ENCODE assay signal across 19 cellular contexts in the genomic region with DNA sequence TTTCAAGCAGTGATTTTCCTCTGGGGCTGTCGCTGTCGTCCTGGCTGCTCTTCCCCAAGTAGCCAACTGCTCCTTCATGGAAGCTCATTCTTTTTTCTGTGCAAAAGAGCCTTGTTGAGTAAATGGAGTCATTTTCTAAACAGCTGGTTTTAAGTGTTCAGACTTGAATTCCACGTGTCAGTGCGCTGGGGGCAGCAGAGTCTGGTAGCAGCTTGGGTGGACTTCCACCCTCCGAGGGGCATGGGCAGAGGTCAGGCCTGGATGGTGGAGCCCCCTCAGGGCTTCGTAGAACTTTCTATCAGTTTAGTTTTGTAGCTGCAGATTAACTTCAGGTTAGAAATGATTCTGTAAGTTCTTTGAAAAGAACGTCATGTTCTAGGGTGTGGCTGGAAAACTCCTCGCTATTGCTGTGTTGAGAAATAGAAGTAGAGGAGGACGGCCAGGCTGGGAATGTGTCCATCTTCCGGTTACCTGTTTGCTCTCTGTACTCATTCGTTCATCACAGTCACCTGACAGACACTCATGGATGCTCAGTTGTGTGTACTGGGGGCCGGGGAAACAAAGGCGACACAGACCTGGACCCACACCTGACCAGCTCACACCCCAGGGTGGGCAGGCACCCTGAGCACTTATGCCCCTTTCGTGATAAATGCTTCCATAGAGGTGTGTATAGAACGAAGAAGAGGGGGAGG.
DNase-seq lines count a peak whose midpoint lies in the region; ATAC-seq and TF ChIP-seq lines count a peak whose summit lies in the region.
"Had no signal": no experiment of that assay in that cellular context is flagged by ENCODE, and none has a peak within 500 bp of the region (broad histone marks: within the 10 kb centered on the region; RNA-seq: fewer than 3 reads in every experiment).

No MANE protein-coding gene starts in this region.

- TF ChIP-seq EP300 in suprapubic skin (IDR thresholded peaks at IDR 0.05): no peak

- H3K9me3 ChIP-seq in esophagus (ENCODE audit: control insufficient read depth in 2 of 2, insufficient read depth in 1 of 2, low read depth in 1 of 2, low read length in 1 of 2) (no peaks in the 10 kb centered on the region), mucosa of stomach (ENCODE audit: control insufficient read depth, low read length) (no peaks in the 10 kb centered on the region), suprapubic skin (no peaks in the 10 kb centered on the region)
- H3K9me3 ChIP-seq: gastrocnemius medialis had no signal

- H3K36me3 Mint-ChIP-seq in activated CD4-positive, alpha-beta memory T cell treated with anti-CD3 and anti-CD28 coated beads, Interleukin-2, amount 10 ng/mL, durations not matched to agents 7 days and 5 days (ENCODE audit: low read depth): no peaks in the 10 kb centered on the region

- no peak overlapping the region for H3K27ac Mint-ChIP-seq in activated CD4-positive, alpha-beta memory T cell treated with anti-CD3 and anti-CD28 coated beads, Interleukin-2, amount 10 ng/mL, durations not matched to agents 7 days and 5 days
- H3K27ac Mint-ChIP-seq: activated CD4-positive, alpha-beta T cell treated with anti-CD3 and anti-CD28 coated beads for 36 hours; activated T-helper 17 cell treated with anti-CD3 and anti-CD28 coated beads, Interleukin-2, amount 50 U/mL, for 72 hours had no signal

- 59 to 64% methylated on average over 15 of the region's 15 CpGs for WGBS in esophagus, 2 donors
- 68% methylated on average over 15 of the region's 15 CpGs for WGBS in suprapubic skin

- ATAC-seq in GM18870 (IDR thresholded peaks at IDR 0.05; ENCODE audit: unreplicated experiment): no peak
- ATAC-seq: activated CD4-positive, alpha-beta T cell treated with anti-CD3 and anti-CD28 coated beads for 36 hours; activated T-helper 17 cell treated with anti-CD3 and anti-CD28 coated beads, Interleukin-2, amount 50 U/mL, for 72 hours; gastrocnemius medialis had no signal

- POLR2A ChIA-PET in activated CD4-positive, alpha-beta memory T cell treated with anti-CD3 and anti-CD28 coated beads, Interleukin-2, amount 10 ng/mL, durations not matched to agents 7 days and 5 days (lab: Charles Lee): interaction anchor here (1.1 kb wide), 1 partner anchor 12 kb away, joined by 3 read pairs; no protein-coding TSS in a partner anchor

- peak overlapping the region; percentile 25 for H3K9ac ChIP-seq in mucosa of stomach (ENCODE audit: low read length)

- H3K27me3 ChIP-seq in esophagus (ENCODE audit: control insufficient read depth in 1 of 2, insufficient read depth in 2 of 2, low read length in 2 of 2): no peaks in the 10 kb centered on the region
- no peaks in the 10 kb centered on the region for H3K27me3 ChIP-seq in mucosa of stomach (ENCODE audit: control insufficient read depth, insufficient read depth, low read length)
- no peaks in the 10 kb centered on the region for H3K27me3 ChIP-seq in suprapubic skin
- H3K27me3 ChIP-seq: gastrocnemius medialis had no signal

- TF ChIP-seq POLR2A in suprapubic skin (IDR thresholded peaks at IDR 0.05): no peak

- no peak overlapping the region for H3K4me3 ChIP-seq in esophagus (ENCODE audit: low read depth in 1 of 2, low read length in 2 of 2)
- no peak overlapping the region for H3K4me3 ChIP-seq in mucosa of stomach (ENCODE audit: low read length)
- peak overlapping the region; percentile 21 for H3K4me3 ChIP-seq in suprapubic skin
- H3K4me3 ChIP-seq: gastrocnemius medialis had no signal

- H3K36me3 ChIP-seq in esophagus (ENCODE audit: control insufficient read depth in 2 of 2, insufficient read depth in 2 of 2, low read length in 1 of 2): peaks cover 0 to 11% of the 10 kb centered on the region in 2 donors
- H3K36me3 ChIP-seq in mucosa of stomach (ENCODE audit: control insufficient read depth, insufficient read depth, low read length): no peaks in the 10 kb centered on the region
- H3K36me3 ChIP-seq in suprapubic skin: peaks cover 4% of the 10 kb centered on the region
- H3K36me3 ChIP-seq: gastrocnemius medialis had no signal

- H3K4me3 Mint-ChIP-seq in activated CD4-positive, alpha-beta memory T cell treated with anti-CD3 and anti-CD28 coated beads, Interleukin-2, amount 10 ng/mL, durations not matched to agents 7 days and 5 days: no peak overlapping the region
- H3K4me3 Mint-ChIP-seq: activated CD4-positive, alpha-beta T cell treated with anti-CD3 and anti-CD28 coated beads for 36 hours; activated T-helper 17 cell treated with anti-CD3 and anti-CD28 coated beads, Interleukin-2, amount 50 U/mL, for 72 hours; CD4-positive, alpha-beta memory T cell; dendritic cell treated with granulocyte-macrophage colony-stimulating factor and Interleukin-4, amounts not matched to agents 40 ng/mL and 50 ng/mL, for 4 days; IgD-negative memory B cell had no signal

- H3K4me1 Mint-ChIP-seq in activated CD4-positive, alpha-beta memory T cell treated with anti-CD3 and anti-CD28 coated beads, Interleukin-2, amount 10 ng/mL, durations not matched to agents 7 days and 5 days: no peaks in the 10 kb centered on the region
- H3K4me1 Mint-ChIP-seq: activated CD4-positive, alpha-beta T cell treated with anti-CD3 and anti-CD28 coated beads for 36 hours had no signal

- CTCF ChIA-PET in activated CD4-positive, alpha-beta memory T cell treated with anti-CD3 and anti-CD28 coated beads, Interleukin-2, amount 10 ng/mL, durations not matched to agents 7 days and 5 days (lab: Charles Lee): no interaction called here

- H3K4me1 ChIP-seq in esophagus (ENCODE audit: control insufficient read depth in 2 of 2, insufficient read depth in 2 of 2, low read length in 1 of 2) (peaks cover 12 to 58% of the 10 kb centered on the region in 2 donors), mucosa of stomach (ENCODE audit: control insufficient read depth, insufficient read depth, low read length) (peaks cover 21% of the 10 kb centered on the region), suprapubic skin (peaks cover 67% of the 10 kb centered on the region)
- H3K4me1 ChIP-seq: gastrocnemius medialis had no signal

- H3K9me3 Mint-ChIP-seq in activated CD4-positive, alpha-beta memory T cell treated with anti-CD3 and anti-CD28 coated beads, Interleukin-2, amount 10 ng/mL, durations not matched to agents 7 days and 5 days: no peaks in the 10 kb centered on the region
- H3K9me3 Mint-ChIP-seq: activated T-helper 17 cell treated with anti-CD3 and anti-CD28 coated beads, Interleukin-2, amount 50 U/mL, for 72 hours; dendritic cell treated with granulocyte-macrophage colony-stimulating factor and Interleukin-4, amounts not matched to agents 40 ng/mL and 50 ng/mL, for 4 days; IgD-negative memory B cell had no signal

- peak; percentile 32 for DNase-seq in amniotic epithelial cell (ENCODE audit: low read depth)
- DNase-seq in suprapubic skin (ENCODE audit: low spot score in 2 of 2): peak in 1 of 2 donors; percentile 61
- no peak for DNase-seq in NCI-H1694 treated with DMSO at 0.1 percent for 48 hours (lab: John Stamatoyannopoulos, UW)
- DNase-seq in NAMALWA (ENCODE audit: low spot score): no peak
- DNase-seq in activated CD4-positive, alpha-beta memory T cell treated with anti-CD3 and anti-CD28 coated beads, Interleukin-2, amount 10 ng/mL, durations not matched to agents 7 days and 5 days: no peak
- DNase-seq: activated CD4-positive, alpha-beta T cell treated with anti-CD3 and anti-CD28 coated beads for 36 hours; CD4-positive, alpha-beta memory T cell; gastrocnemius medialis; GF-D8; kidney glomerular epithelial cell; MM.1S; NCI-H146 had no signal

- no peaks in the 10 kb centered on the region for H3K27me3 Mint-ChIP-seq in activated CD4-positive, alpha-beta memory T cell treated with anti-CD3 and anti-CD28 coated beads, Interleukin-2, amount 10 ng/mL, durations not matched to agents 7 days and 5 days
- H3K27me3 Mint-ChIP-seq: activated CD4-positive, alpha-beta T cell treated with anti-CD3 and anti-CD28 coated beads for 36 hours; activated T-helper 17 cell treated with anti-CD3 and anti-CD28 coated beads, Interleukin-2, amount 50 U/mL, for 72 hours; CD4-positive, alpha-beta memory T cell; dendritic cell treated with granulocyte-macrophage colony-stimulating factor and Interleukin-4, amounts not matched to agents 40 ng/mL and 50 ng/mL, for 4 days; IgD-negative memory B cell had no signal

- no peak for TF ChIP-seq CTCF in suprapubic skin (IDR thresholded peaks at IDR 0.05)

- peak overlapping the region; percentile 94 to 98 for H3K27ac ChIP-seq in esophagus (ENCODE audit: low read depth in 2 of 2, low read length in 1 of 2)
- peak overlapping the region; percentile 97 for H3K27ac ChIP-seq in suprapubic skin
- H3K27ac ChIP-seq: epithelial cell of prostate, gastrocnemius medialis had no signal
